34 cellular contexts compared by ENCODE assay signal in genomic region chr14:30333934-30334333, GRCh38.
A peak's percentile ranks its signal among the peaks of the same experiment; 100 is the strongest.
DNase-seq lines count a peak whose midpoint lies in the region; ATAC-seq and TF ChIP-seq lines count a peak whose summit lies in the region.
"Had no signal": no experiment of that assay in that cellular context is flagged by ENCODE, and none has a peak within 500 bp of the region (broad histone marks: within the 10 kb centered on the region; RNA-seq: fewer than 3 reads in every experiment).

No MANE protein-coding gene starts in this region.

- H3K27ac ChIP-seq in PC-3 (ENCODE audit: low read length): no peak overlapping the region
- H3K27ac ChIP-seq: adrenal gland; BLaER1 treated with 17β-estradiol and CSF1 and Interleukin-3, amounts not matched to agents 10 nM and 100 nM; body of pancreas; gastrocnemius medialis; lower lobe of right lung; PC-9; right lobe of liver; tibial artery had no signal

- BruUV-seq in PC-3 (replicated peaks; lab: Mats Ljungman, UMichigan): no TSS peak

- TF ChIP-seq CTCF in PC-3 (conservative IDR thresholded peaks at IDR 0.05; ENCODE audit: low read depth, low read length) (no peak), fibroblast of villous mesenchyme (IDR thresholded peaks at IDR 0.05; ENCODE audit: insufficient read depth, low read depth, low read length) (no peak)

- H3K4me1 ChIP-seq in PC-3 (ENCODE audit: insufficient read depth, low read length): peaks cover 10% of the 10 kb centered on the region; the same call in 1 of the 2 replicates
- H3K4me1 ChIP-seq: adrenal gland, body of pancreas, gastrocnemius medialis, lower lobe of right lung, right lobe of liver, tibial artery had no signal

- intact Hi-C loops in PC-3 (cut with micrococcal nuclease): no loop called here

- H2AFZ ChIP-seq in PC-3 (ENCODE audit: low read length): no peak overlapping the region
- H2AFZ ChIP-seq: PC-9 had no signal

- H3K27me3 ChIP-seq in PC-3 (ENCODE audit: low read length): peaks cover 20% of the 10 kb centered on the region; the same call in 1 of the 2 replicates
- H3K27me3 ChIP-seq: adrenal gland; BLaER1 treated with 17β-estradiol and CSF1 and Interleukin-3, amounts not matched to agents 10 nM and 100 nM; body of pancreas; gastrocnemius medialis; MG63; right lobe of liver; tibial artery had no signal

- no peaks in the 10 kb centered on the region for H3K79me2 ChIP-seq in PC-3 (ENCODE audit: low read length)

- H3K4me3 ChIP-seq in PC-3 (ENCODE audit: low read length): no peak overlapping the region
- no peak overlapping the region for H3K4me3 ChIP-seq in fibroblast of villous mesenchyme (ENCODE audit: low read depth, low read length)
- H3K4me3 ChIP-seq: adrenal gland; BLaER1 treated with 17β-estradiol and CSF1 and Interleukin-3, amounts not matched to agents 10 nM and 100 nM; body of pancreas; gastrocnemius medialis; lower lobe of right lung; MG63; PC-9; right lobe of liver; tibial artery had no signal

- CTCF ChIA-PET in PC-3 (lab: Charles Lee): no interaction called here

- no peaks in the 10 kb centered on the region for H4K20me1 ChIP-seq in PC-3 (ENCODE audit: low read length)
- H4K20me1 ChIP-seq: BLaER1 treated with 17β-estradiol and CSF1 and Interleukin-3, amounts not matched to agents 10 nM and 100 nM had no signal

- no peaks in the 10 kb centered on the region for H3F3A ChIP-seq in PC-3 (ENCODE audit: low read length, unreplicated experiment)

- H3K9ac ChIP-seq in PC-3 (ENCODE audit: low read length): no peak overlapping the region
- H3K9ac ChIP-seq: BLaER1 treated with 17β-estradiol and CSF1 and Interleukin-3, amounts not matched to agents 10 nM and 100 nM; SK-N-SH had no signal

- H3K4me2 ChIP-seq in PC-3 (ENCODE audit: low read length): no peak overlapping the region
- H3K4me2 ChIP-seq: BLaER1 treated with 17β-estradiol and CSF1 and Interleukin-3, amounts not matched to agents 10 nM and 100 nM; PC-9; SK-N-SH had no signal

- no peaks in the 10 kb centered on the region for H3K36me3 ChIP-seq in PC-3 (ENCODE audit: low read depth, low read length)
- H3K36me3 ChIP-seq: adrenal gland; BLaER1 treated with 17β-estradiol and CSF1 and Interleukin-3, amounts not matched to agents 10 nM and 100 nM; gastrocnemius medialis; lower lobe of right lung; MG63; right lobe of liver; tibial artery had no signal

- POLR2A ChIA-PET in PC-3 (lab: Charles Lee; ENCODE audit: unreplicated experiment): no interaction called here

- DNase-seq in PC-3 (peak; percentile 22), fibroblast of villous mesenchyme (ENCODE audit: low read depth) (peak; percentile 1), germinal center (ENCODE audit: low spot score) (no peak)
- DNase-seq: activated CD4-positive, CD25-positive, alpha-beta regulatory T cell; activated gamma-delta T cell treated with Interleukin-2 at 50 U/mL for 16 hours; adrenal gland; body of pancreas; COR-L47; DMS79 treated with DMSO at 0.1 percent for 48 hours; endodermal cell; gastrocnemius medialis; GDM1; KG1; lower lobe of right lung; MG63; natural killer cell; NCI-H1105; NCI-H187; NCI-H2171; NCI-H510A treated with DMSO at 0.1 percent for 48 hours; nucleus accumbens; PC-9; right lobe of liver; SK-N-SH; stimulated activated CD8-positive, alpha-beta memory T cell treated with anti-CD3 and anti-CD28 coated beads, Interleukin-4, amount 100 ng/mL, for 48 hours; T-helper 17 cell; tibial artery had no signal

- ATAC-seq in GM18868 (IDR thresholded peaks at IDR 0.05; ENCODE audit: unreplicated experiment) (peak; percentile 41), HG02852 (IDR thresholded peaks at IDR 0.05; ENCODE audit: unreplicated experiment) (peak; percentile 54), PC-3 (no peak), GM21825 (IDR thresholded peaks at IDR 0.05; ENCODE audit: unreplicated experiment) (no peak), HG03521 (IDR thresholded peaks at IDR 0.05; ENCODE audit: unreplicated experiment) (no peak)
- ATAC-seq: body of pancreas, esophagus mucosa, gastrocnemius medialis, HCT116, lower lobe of right lung, natural killer cell, right lobe of liver, T-helper 17 cell had no signal

- no peaks in the 10 kb centered on the region for H3K9me3 ChIP-seq in PC-3 (ENCODE audit: low read length)
- H3K9me3 ChIP-seq: adrenal gland, body of pancreas, gastrocnemius medialis, lower lobe of right lung, MG63, right lobe of liver, SK-N-SH, tibial artery had no signal

- no peaks in the 10 kb centered on the region for H3K9me2 ChIP-seq in PC-3 (replicated peaks; ENCODE audit: low read length)
- H3K9me2 ChIP-seq: SK-N-SH had no signal

Comparison
In these comparisons a context has a peak if more than half of its experiments do, and no peak if none do; other contexts are left out.
1. ATAC-seq: peak in GM18868 (single experiment) and HG02852 (single experiment); none in PC-3 (single experiment), GM21825 (single experiment) and HG03521 (single experiment).